In the genomic region with DNA sequence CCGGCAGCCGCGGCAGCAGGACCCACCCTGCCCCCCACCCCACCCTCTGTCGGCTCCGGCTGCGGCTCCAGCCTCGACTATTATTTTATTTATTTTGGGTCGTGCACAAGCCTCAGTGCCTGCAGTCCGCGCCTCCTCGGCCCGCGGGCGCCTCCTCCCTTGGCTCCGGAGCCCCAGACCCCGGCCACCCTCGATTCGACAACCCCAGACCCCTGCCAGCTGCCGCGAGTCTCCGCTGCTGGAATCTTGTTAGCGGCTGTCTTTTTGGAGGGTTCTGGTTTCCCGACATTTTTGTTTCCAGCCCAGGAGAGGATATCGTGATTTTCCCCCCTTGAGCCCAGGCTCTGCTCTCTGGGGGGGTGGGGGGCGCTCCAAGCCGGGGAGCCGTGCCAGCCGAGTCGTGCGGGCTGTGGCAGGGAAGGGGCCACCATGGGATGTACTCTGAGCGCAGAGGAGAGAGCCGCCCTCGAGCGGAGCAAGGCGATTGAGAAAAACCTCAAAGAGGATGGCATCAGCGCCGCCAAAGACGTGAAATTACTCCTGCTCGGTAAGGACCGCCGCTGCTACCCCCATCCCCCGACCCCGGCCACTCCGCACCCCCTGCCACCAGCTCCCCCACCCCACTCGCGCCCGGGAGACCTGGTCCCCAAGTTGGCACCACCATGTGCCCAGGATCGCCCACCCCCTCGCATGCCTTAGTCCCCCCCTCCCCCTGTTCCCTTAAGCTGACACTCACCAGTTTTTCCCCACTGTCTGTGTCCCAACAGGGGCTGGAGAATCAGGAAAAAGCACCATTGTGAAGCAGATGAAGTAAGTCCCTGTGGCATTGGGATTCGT, we compare ENCODE assay signal across 1 cellular context.
TF ChIP-seq lines count a peak whose summit lies in the region.

No MANE protein-coding gene starts in this region.

TF ChIP-seq in HepG2, 621 proteins besides CTCF, POLR2A, EP300 and RAD21 (continued from another document):
- TF ChIP-seq, protein P1, sequence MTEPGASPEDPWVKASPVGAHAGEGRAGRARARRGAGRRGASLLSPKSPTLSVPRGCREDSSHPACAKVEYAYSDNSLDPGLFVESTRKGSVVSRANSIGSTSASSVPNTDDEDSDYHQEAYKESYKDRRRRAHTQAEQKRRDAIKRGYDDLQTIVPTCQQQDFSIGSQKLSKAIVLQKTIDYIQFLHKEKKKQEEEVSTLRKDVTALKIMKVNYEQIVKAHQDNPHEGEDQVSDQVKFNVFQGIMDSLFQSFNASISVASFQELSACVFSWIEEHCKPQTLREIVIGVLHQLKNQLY (CRISPR knock-in tag; IDR thresholded peaks at IDR 0.05), result no peak
- no peak for TF ChIP-seq KLF15 (CRISPR knock-in tag; IDR thresholded peaks at IDR 0.05; ENCODE audit: borderline replicate concordance)
